In genomic region chr4:89056953-89057398, GRCh38 we compare ENCODE assay signal across 8 cellular contexts. TPM values are rescaled to one million over a fixed set of nuclear protein-coding genes. Genes with fewer than 3 reads are reported as not detected.
A peak's percentile ranks its signal among the peaks of the same experiment; 100 is the strongest.
DNase-seq lines count a peak whose midpoint lies in the region; ATAC-seq and TF ChIP-seq lines count a peak whose summit lies in the region.

Gene FAM13A (minus strand): TSS chr4:89057185. CDS start chr4:89056964, 221 bp downstream.

- H3K4me3 ChIP-seq in left ventricle myocardium inferior, result peak within 1 kb of the TSS; percentile 67
- H3K4me3 ChIP-seq in ovary, result peak within 1 kb of the TSS; percentile 56

- DNase-seq in EL (peak; percentile 86), NCI-H2171 (lab: John Stamatoyannopoulos, UW) (peak; percentile 93), amygdala (lab: John Stamatoyannopoulos, UW) (peak in 47 of 56 donors; percentile 0 to 67 (median 20)), left ventricle myocardium inferior (peak; percentile 68), ovary (peak; percentile 77 to 87 (median 81))
- no peak for DNase-seq in activated CD4-positive, CD25-positive, alpha-beta regulatory T cell (lab: John Stamatoyannopoulos, UW)

- no peak for TF ChIP-seq POLR2A in ovary (IDR thresholded peaks at IDR 0.05)

- intact Hi-C loops in left ventricle myocardium inferior (cut with micrococcal nuclease) (no loop called here), ovary (cut with DNase I) (loop anchor here in 1 of 4 donors (2.0 kb wide), 1 partner anchor 56 kb away; no protein-coding TSS in a partner anchor)

- H3K9me3 ChIP-seq in left ventricle myocardium inferior (replicated peaks) (peaks cover 4% of the 10 kb centered on the region), ovary (no peaks in the 10 kb centered on the region)

- no peak for TF ChIP-seq EP300 in ovary (IDR thresholded peaks at IDR 0.05)

- H3K27ac ChIP-seq in left ventricle myocardium inferior (replicated peaks) (peak within 1 kb of the TSS; percentile 72), ovary (peak within 1 kb of the TSS; percentile 5 to 8)

- WGBS in ovary, 3 donors, result 0 to 1% (median 1%) methylated on average over 9 of the region's 9 CpGs

- no peaks in the 10 kb centered on the region for H3K36me3 ChIP-seq in left ventricle myocardium inferior
- no peaks in the 10 kb centered on the region for H3K36me3 ChIP-seq in ovary

- TF ChIP-seq CTCF in left ventricle myocardium inferior (IDR thresholded peaks at IDR 0.05; ENCODE audit: borderline replicate concordance) (no peak), ovary (IDR thresholded peaks at IDR 0.05) (no peak)

- no peaks in the 10 kb centered on the region for H3K27me3 ChIP-seq in left ventricle myocardium inferior (ENCODE audit: low read depth)
- H3K27me3 ChIP-seq in ovary, result no peaks in the 10 kb centered on the region

- ATAC-seq in HG02759 (IDR thresholded peaks at IDR 0.05; ENCODE audit: unreplicated experiment) (peak; percentile 65), GM21723 (IDR thresholded peaks at IDR 0.05; ENCODE audit: unreplicated experiment) (no peak)

- H3K4me1 ChIP-seq in left ventricle myocardium inferior (peaks cover 30% of the 10 kb centered on the region), ovary (ENCODE audit: insufficient read depth) (peaks cover 10% of the 10 kb centered on the region)

RNA-seq across cellular contexts. Expression of gene FAM13A, which starts in this region (rescaled TPM):
- total RNA-seq in left ventricle myocardium inferior, result 16.9 TPM
- 10 to 100 TPM; 29.3 to 51.8 (median 43.0) TPM for total RNA-seq in ovary
- polyA plus RNA-seq in ovary, result 10 to 100 TPM; 16.7 to 31.3 TPM

Comparison
In these comparisons a context has a peak if more than half of its experiments do, and no peak if none do; other contexts are left out.
1. DNase-seq: peak in EL (single experiment), NCI-H2171 (single experiment), amygdala (47 of 56), left ventricle myocardium inferior (single experiment) and ovary (5 of 5); none in activated CD4-positive, CD25-positive, alpha-beta regulatory T cell (0 of 4).